ENCODE assay signal across 1 cellular context in genomic region chr7:137999496-138000080, GRCh38.
TF ChIP-seq lines count a peak whose summit lies in the region.

No MANE protein-coding gene starts in this region.

TF ChIP-seq in HepG2, 621 proteins besides CTCF, POLR2A, EP300 and RAD21 (continued from another document):
- TF ChIP-seq KAT7 (CRISPR knock-in tag; IDR thresholded peaks at IDR 0.05; ENCODE audit: borderline replicate concordance), result 0 out of 2 replicates have a peak, but pooled peaks have one; percentile 50
- TF ChIP-seq REL (CRISPR knock-in tag; conservative IDR thresholded peaks at IDR 0.05), result 0 out of 2 replicates have a peak, but pooled peaks have one; percentile 38
- TF ChIP-seq ZNF230 (CRISPR knock-in tag; IDR thresholded peaks at IDR 0.05), result no peak
- TF ChIP-seq KLF11 (CRISPR knock-in tag; IDR thresholded peaks at IDR 0.05), result no peak
- TF ChIP-seq MIER3 (CRISPR knock-in tag; IDR thresholded peaks at IDR 0.05; ENCODE audit: borderline replicate concordance), result no peak
